ENCODE assay signal across 9 cellular contexts in genomic region chr15:90413411-90414379, GRCh38. TPM values are rescaled to one million over a fixed set of nuclear protein-coding genes. Genes with fewer than 3 reads are reported as not detected.
A peak's percentile ranks its signal among the peaks of the same experiment; 100 is the strongest.
DNase-seq lines count a peak whose midpoint lies in the region; ATAC-seq and TF ChIP-seq lines count a peak whose summit lies in the region.
"Had no signal": no experiment of that assay in that cellular context is flagged by ENCODE, and none has a peak within 500 bp of the region (broad histone marks: within the 10 kb centered on the region; RNA-seq: fewer than 3 reads in every experiment).

No MANE protein-coding gene starts in this region.

- intact Hi-C loops in esophagus squamous epithelium (cut with DNase I): no loop called here

- H3F3A ChIP-seq in GM23338 (replicated peaks; ENCODE audit: low read depth): peaks cover 4% of the 10 kb centered on the region; the same call in 1 of the 2 replicates

- no peak overlapping the region; the same call in 2 of the 3 replicates for H3K4me3 Mint-ChIP-seq in GM23338
- H3K4me3 Mint-ChIP-seq in progenitor cell of endocrine pancreas (ENCODE audit: low read depth): peak overlapping the region; percentile 45

- H3K36me3 ChIP-seq in GM23338 (ENCODE audit: insufficient read depth) (no peaks in the 10 kb centered on the region), esophagus squamous epithelium (peaks cover 0 to 6% (median 0%) of the 10 kb centered on the region in 3 donors)

- H3K4me1 ChIP-seq in GM23338 (ENCODE audit: insufficient read depth) (peaks cover 45% of the 10 kb centered on the region), esophagus squamous epithelium (peaks cover 26 to 70% (median 37%) of the 10 kb centered on the region in 3 donors)

- DNase-seq in GM23338 (ENCODE audit: low spot score) (no peak), esophagus squamous epithelium (lab: John Stamatoyannopoulos, UW) (no peak), progenitor cell of endocrine pancreas (ENCODE audit: low spot score, unreplicated experiment) (no peak), SK-N-DZ (ENCODE audit: low spot score) (no peak), GM19238 (ENCODE audit: insufficient read length, low spot score) (no peak), midbrain (lab: John Stamatoyannopoulos, UW) (no peak)
- DNase-seq: NCI-H446 had no signal

- H3K9me3 Mint-ChIP-seq in GM23338 (peaks cover 16% of the 10 kb centered on the region), progenitor cell of endocrine pancreas (ENCODE audit: low read depth) (peaks cover 8% of the 10 kb centered on the region)

- H3K27ac Mint-ChIP-seq in GM23338: peak overlapping the region; percentile 98
- H3K27ac Mint-ChIP-seq in progenitor cell of endocrine pancreas: peak overlapping the region; percentile 97

- no peak for TF ChIP-seq POLR2A in esophagus squamous epithelium (IDR thresholded peaks at IDR 0.05)

- H3K27me3 Mint-ChIP-seq in GM23338 (ENCODE audit: insufficient read depth, low read depth, poor library complexity) (peaks cover 5% of the 10 kb centered on the region), progenitor cell of endocrine pancreas (no peaks in the 10 kb centered on the region)

- H3K79me2 ChIP-seq in GM23338 (replicated peaks; ENCODE audit: insufficient read depth): peaks cover 87% of the 10 kb centered on the region

- no peaks in the 10 kb centered on the region for H4K20me1 ChIP-seq in GM23338 (replicated peaks; ENCODE audit: insufficient read depth)

- WGBS in esophagus squamous epithelium, 2 donors: 30 to 33% methylated on average over 10 of the region's 10 CpGs

- no peak for TF ChIP-seq CTCF in GM23338 (conservative IDR thresholded peaks at IDR 0.05; ENCODE audit: low read depth in 2 of 2)
- TF ChIP-seq CTCF in esophagus squamous epithelium (IDR thresholded peaks at IDR 0.05): no peak
- TF ChIP-seq CTCF in progenitor cell of endocrine pancreas (IDR thresholded peaks at IDR 0.05; ENCODE audit: unreplicated experiment): no peak

- H2AFZ ChIP-seq in GM23338: no peak overlapping the region

- H3K4me2 ChIP-seq in GM23338: peak overlapping the region; percentile 8

- H3K9me2 ChIP-seq in GM23338 (ENCODE audit: insufficient read depth): no peaks in the 10 kb centered on the region

- H3K36me3 Mint-ChIP-seq in GM23338 (ENCODE audit: low read depth) (peaks cover 26% of the 10 kb centered on the region), progenitor cell of endocrine pancreas (ENCODE audit: insufficient read depth) (peaks cover 25% of the 10 kb centered on the region)

- H3K4me1 Mint-ChIP-seq in GM23338 (peaks cover 44% of the 10 kb centered on the region), progenitor cell of endocrine pancreas (ENCODE audit: low read depth) (peaks cover 41% of the 10 kb centered on the region)

- H3K27ac ChIP-seq in GM23338 (ENCODE audit: low read depth) (peak overlapping the region; percentile 86), esophagus squamous epithelium (peak overlapping the region; percentile 67 to 78 (median 71))

- H3K9me3 ChIP-seq in esophagus squamous epithelium: no peaks in the 10 kb centered on the region

- no peak; the same call in 2 of the 3 replicates for ATAC-seq in GM23338
- ATAC-seq in SK-N-SH treated with all-trans-retinoic acid at 6 μM for 48 hours: peak; percentile 33
- ATAC-seq in GM19467 (IDR thresholded peaks at IDR 0.05; ENCODE audit: unreplicated experiment): no peak

- H3K4me3 ChIP-seq in GM23338: peak overlapping the region; percentile 32; the same call in 1 of the 2 replicates
- peak overlapping the region in 1 of 4 donors; percentile 29 for H3K4me3 ChIP-seq in esophagus squamous epithelium

- H3K27me3 ChIP-seq in GM23338 (ENCODE audit: insufficient read depth) (no peaks in the 10 kb centered on the region), esophagus squamous epithelium (no peaks in the 10 kb centered on the region)

TF ChIP-seq in GM23338, 12 proteins besides CTCF, POLR2A, EP300 and RAD21:
- TF ChIP-seq, protein P1, sequence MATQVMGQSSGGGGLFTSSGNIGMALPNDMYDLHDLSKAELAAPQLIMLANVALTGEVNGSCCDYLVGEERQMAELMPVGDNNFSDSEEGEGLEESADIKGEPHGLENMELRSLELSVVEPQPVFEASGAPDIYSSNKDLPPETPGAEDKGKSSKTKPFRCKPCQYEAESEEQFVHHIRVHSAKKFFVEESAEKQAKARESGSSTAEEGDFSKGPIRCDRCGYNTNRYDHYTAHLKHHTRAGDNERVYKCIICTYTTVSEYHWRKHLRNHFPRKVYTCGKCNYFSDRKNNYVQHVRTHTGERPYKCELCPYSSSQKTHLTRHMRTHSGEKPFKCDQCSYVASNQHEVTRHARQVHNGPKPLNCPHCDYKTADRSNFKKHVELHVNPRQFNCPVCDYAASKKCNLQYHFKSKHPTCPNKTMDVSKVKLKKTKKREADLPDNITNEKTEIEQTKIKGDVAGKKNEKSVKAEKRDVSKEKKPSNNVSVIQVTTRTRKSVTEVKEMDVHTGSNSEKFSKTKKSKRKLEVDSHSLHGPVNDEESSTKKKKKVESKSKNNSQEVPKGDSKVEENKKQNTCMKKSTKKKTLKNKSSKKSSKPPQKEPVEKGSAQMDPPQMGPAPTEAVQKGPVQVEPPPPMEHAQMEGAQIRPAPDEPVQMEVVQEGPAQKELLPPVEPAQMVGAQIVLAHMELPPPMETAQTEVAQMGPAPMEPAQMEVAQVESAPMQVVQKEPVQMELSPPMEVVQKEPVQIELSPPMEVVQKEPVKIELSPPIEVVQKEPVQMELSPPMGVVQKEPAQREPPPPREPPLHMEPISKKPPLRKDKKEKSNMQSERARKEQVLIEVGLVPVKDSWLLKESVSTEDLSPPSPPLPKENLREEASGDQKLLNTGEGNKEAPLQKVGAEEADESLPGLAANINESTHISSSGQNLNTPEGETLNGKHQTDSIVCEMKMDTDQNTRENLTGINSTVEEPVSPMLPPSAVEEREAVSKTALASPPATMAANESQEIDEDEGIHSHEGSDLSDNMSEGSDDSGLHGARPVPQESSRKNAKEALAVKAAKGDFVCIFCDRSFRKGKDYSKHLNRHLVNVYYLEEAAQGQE (IDR thresholded peaks at IDR 0.05; ENCODE audit: unreplicated experiment): no peak
- no peak for TF ChIP-seq POLR2AphosphoS5 (IDR thresholded peaks at IDR 0.05; ENCODE audit: low read depth)
TF ChIP-seq in GM23338: peak in this region for 0.

TF ChIP-seq in SK-N-SH treated with all-trans-retinoic acid at 6 μM for 48 hours, 23 proteins besides CTCF, POLR2A, EP300 and RAD21 (continues in another document):
- TF ChIP-seq OSR1 (CRISPR knock-in tag; IDR thresholded peaks at IDR 0.05) (no peak), TOX (CRISPR knock-in tag; IDR thresholded peaks at IDR 0.05; ENCODE audit: borderline replicate concordance) (no peak), CREB5 (CRISPR knock-in tag; IDR thresholded peaks at IDR 0.05; ENCODE audit: low read depth) (no peak), GLIS3 (CRISPR knock-in tag; IDR thresholded peaks at IDR 0.05) (no peak), ISL1 (CRISPR knock-in tag; IDR thresholded peaks at IDR 0.05) (no peak), CSRNP3 (CRISPR knock-in tag; IDR thresholded peaks at IDR 0.05) (no peak), TCF4 (CRISPR knock-in tag; IDR thresholded peaks at IDR 0.05; ENCODE audit: borderline replicate concordance) (no peak), ESRRG (CRISPR knock-in tag; IDR thresholded peaks at IDR 0.05) (no peak), RARB (CRISPR knock-in tag; IDR thresholded peaks at IDR 0.05) (no peak), ZNF70 (CRISPR knock-in tag; IDR thresholded peaks at IDR 0.05) (no peak)
- TF ChIP-seq, protein P2, sequence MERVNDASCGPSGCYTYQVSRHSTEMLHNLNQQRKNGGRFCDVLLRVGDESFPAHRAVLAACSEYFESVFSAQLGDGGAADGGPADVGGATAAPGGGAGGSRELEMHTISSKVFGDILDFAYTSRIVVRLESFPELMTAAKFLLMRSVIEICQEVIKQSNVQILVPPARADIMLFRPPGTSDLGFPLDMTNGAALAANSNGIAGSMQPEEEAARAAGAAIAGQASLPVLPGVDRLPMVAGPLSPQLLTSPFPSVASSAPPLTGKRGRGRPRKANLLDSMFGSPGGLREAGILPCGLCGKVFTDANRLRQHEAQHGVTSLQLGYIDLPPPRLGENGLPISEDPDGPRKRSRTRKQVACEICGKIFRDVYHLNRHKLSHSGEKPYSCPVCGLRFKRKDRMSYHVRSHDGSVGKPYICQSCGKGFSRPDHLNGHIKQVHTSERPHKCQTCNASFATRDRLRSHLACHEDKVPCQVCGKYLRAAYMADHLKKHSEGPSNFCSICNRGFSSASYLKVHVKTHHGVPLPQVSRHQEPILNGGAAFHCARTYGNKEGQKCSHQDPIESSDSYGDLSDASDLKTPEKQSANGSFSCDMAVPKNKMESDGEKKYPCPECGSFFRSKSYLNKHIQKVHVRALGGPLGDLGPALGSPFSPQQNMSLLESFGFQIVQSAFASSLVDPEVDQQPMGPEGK (CRISPR knock-in tag; IDR thresholded peaks at IDR 0.05; ENCODE audit: borderline replicate concordance): no peak

RNA-seq across cellular contexts. Expression of gene IQGAP1, which starts 25.7 kb away (rescaled TPM):
- total RNA-seq in GM23338 (2014; rRNA removed; shearing (Covaris generic)): 136 and 159 TPM in 2 replicates
- 92.7 and 92.9 TPM in 2 replicates for polyA plus RNA-seq in GM23338 (2016; fragmentation: Nextera tagmentation; extraction: Ambion mirVana)
- total RNA-seq in esophagus squamous epithelium (100 to 1,000 TPM; 181 to 285 (median 193) TPM), progenitor cell of endocrine pancreas (141 and 142 TPM in 2 replicates)
- 20.7 and 21.6 TPM in 2 replicates for polyA plus RNA-seq in SK-N-DZ (2014; cell fraction: cytosol; rRNA removed)
- polyA plus RNA-seq in SK-N-DZ (2014; cell fraction: nucleus; rRNA removed): 26.9 and 47.9 TPM in 2 replicates
